8 cellular contexts compared by ENCODE assay signal in the genomic region with DNA sequence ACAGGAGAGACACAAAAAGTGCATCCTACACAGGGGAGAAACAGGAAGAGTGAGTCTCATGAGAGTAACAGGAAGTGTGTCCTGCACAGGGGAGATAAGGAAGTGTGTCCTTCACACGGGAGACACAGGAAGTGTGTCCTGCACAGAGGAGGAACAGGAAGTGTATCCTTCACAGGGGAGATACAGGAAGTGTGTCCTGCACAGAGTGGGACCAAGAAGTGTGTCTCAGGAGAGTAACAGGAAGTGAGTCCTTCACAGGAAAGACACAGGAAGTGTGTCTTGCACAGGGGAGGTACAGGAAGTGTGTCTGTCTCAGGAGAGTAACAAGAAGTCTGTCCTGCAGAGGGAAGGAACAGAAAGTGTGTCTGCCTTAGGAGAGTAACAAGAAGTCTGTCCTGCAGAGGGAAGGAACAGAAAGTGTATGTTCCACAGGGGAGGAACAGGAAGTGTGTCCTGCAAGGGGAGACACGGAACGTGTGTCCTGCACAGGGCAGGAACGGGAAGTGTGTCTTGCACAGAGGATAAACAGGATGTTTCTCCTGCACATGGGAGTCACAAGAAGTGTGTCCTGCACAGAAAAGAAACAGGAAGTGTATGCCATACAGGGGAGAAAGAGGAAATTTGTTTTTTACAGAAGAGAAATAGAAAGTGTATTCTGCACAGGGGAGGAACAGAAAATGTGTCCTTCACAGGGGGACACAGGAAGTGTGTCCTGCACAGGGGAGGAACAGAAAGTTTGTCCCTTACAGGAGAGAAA.
A peak's percentile ranks its signal among the peaks of the same experiment; 100 is the strongest.
DNase-seq lines count a peak whose midpoint lies in the region; ATAC-seq and TF ChIP-seq lines count a peak whose summit lies in the region.

No MANE protein-coding gene starts in this region.

- peak overlapping the region; percentile 14 for H3K4me3 Mint-ChIP-seq in activated CD8-positive, alpha-beta memory T cell treated with anti-CD3 and anti-CD28 coated beads, Interleukin-2, amount 10 ng/mL, durations not matched to agents 7 days and 5 days
- H3K4me3 Mint-ChIP-seq in T-helper 1 cell treated with Interleukin-12 subunit alpha and Interleukin-12 subunit beta and Interleukin-4 antibody, amounts not matched to agents 30 μg/mL and 1 μg/mL, for 36 hours, result no peak overlapping the region

- H4K20me1 ChIP-seq in osteoblast (ENCODE audit: insufficient read depth, low read length), result no peaks in the 10 kb centered on the region

- H3K9me3 Mint-ChIP-seq in activated CD8-positive, alpha-beta memory T cell treated with anti-CD3 and anti-CD28 coated beads, Interleukin-2, amount 10 ng/mL, durations not matched to agents 7 days and 5 days (ENCODE audit: low read depth), result peaks cover 17% of the 10 kb centered on the region
- peaks cover 29% of the 10 kb centered on the region for H3K9me3 Mint-ChIP-seq in T-helper 1 cell treated with Interleukin-12 subunit alpha and Interleukin-12 subunit beta and Interleukin-4 antibody, amounts not matched to agents 30 μg/mL and 1 μg/mL, for 36 hours

- TF ChIP-seq CTCF in osteoblast (IDR thresholded peaks at IDR 0.05; ENCODE audit: extremely low read depth, low read depth, low read length), result no peak
- TF ChIP-seq CTCF in GM20000 (IDR thresholded peaks at IDR 0.05; ENCODE audit: extremely low read depth, missing control alignments), result no peak

- DNase-seq in activated CD8-positive, alpha-beta memory T cell treated with anti-CD3 and anti-CD28 coated beads, Interleukin-2, amount 10 ng/mL, durations not matched to agents 7 days and 5 days, result no peak
- no peak for DNase-seq in activated CD8-positive, alpha-beta memory T cell treated with anti-CD3 and anti-CD28 coated beads, Interleukin-2, amount 50 U/mL, for 48 hours
- DNase-seq in osteoblast (ENCODE audit: insufficient read length, low spot score, missing footprints) (no peak), GM20000 (ENCODE audit: low spot score) (no peak), NCI-H1105 (lab: John Stamatoyannopoulos, UW) (no peak), HuH-7.5 (ENCODE audit: low spot score) (no peak)

- H3K4me1 ChIP-seq in osteoblast (ENCODE audit: insufficient read depth, low read length), result no peaks in the 10 kb centered on the region

- H3K9me3 ChIP-seq in osteoblast (ENCODE audit: low read depth, low read length), result no peaks in the 10 kb centered on the region

- no peak for ATAC-seq in activated CD8-positive, alpha-beta memory T cell treated with anti-CD3 and anti-CD28 coated beads, Interleukin-2, amount 10 ng/mL, durations not matched to agents 7 days and 5 days
- peak; percentile 66 for ATAC-seq in HG03354 (IDR thresholded peaks at IDR 0.05; ENCODE audit: poor library complexity, severe bottlenecking, unreplicated experiment)

- H2AFZ ChIP-seq in osteoblast (ENCODE audit: low read length), result peak overlapping the region; percentile 73

- peaks cover 21% of the 10 kb centered on the region for H3K4me1 Mint-ChIP-seq in activated CD8-positive, alpha-beta memory T cell treated with anti-CD3 and anti-CD28 coated beads, Interleukin-2, amount 10 ng/mL, durations not matched to agents 7 days and 5 days
- peaks cover 12% of the 10 kb centered on the region for H3K4me1 Mint-ChIP-seq in T-helper 1 cell treated with Interleukin-12 subunit alpha and Interleukin-12 subunit beta and Interleukin-4 antibody, amounts not matched to agents 30 μg/mL and 1 μg/mL, for 36 hours (ENCODE audit: low read depth)

- no peaks in the 10 kb centered on the region for H3K27me3 Mint-ChIP-seq in activated CD8-positive, alpha-beta memory T cell treated with anti-CD3 and anti-CD28 coated beads, Interleukin-2, amount 10 ng/mL, durations not matched to agents 7 days and 5 days
- H3K27me3 Mint-ChIP-seq in T-helper 1 cell treated with Interleukin-12 subunit alpha and Interleukin-12 subunit beta and Interleukin-4 antibody, amounts not matched to agents 30 μg/mL and 1 μg/mL, for 36 hours (ENCODE audit: low read depth), result no peaks in the 10 kb centered on the region

- H3K4me3 ChIP-seq in osteoblast (ENCODE audit: insufficient read depth, low read length), result no peak overlapping the region

- no peaks in the 10 kb centered on the region for H3K36me3 ChIP-seq in osteoblast (ENCODE audit: insufficient read depth, low read length)

- H3K79me2 ChIP-seq in osteoblast (ENCODE audit: insufficient read depth, low read length), result no peaks in the 10 kb centered on the region

- H3K36me3 Mint-ChIP-seq in activated CD8-positive, alpha-beta memory T cell treated with anti-CD3 and anti-CD28 coated beads, Interleukin-2, amount 10 ng/mL, durations not matched to agents 7 days and 5 days, result peaks cover 13% of the 10 kb centered on the region
- H3K36me3 Mint-ChIP-seq in T-helper 1 cell treated with Interleukin-12 subunit alpha and Interleukin-12 subunit beta and Interleukin-4 antibody, amounts not matched to agents 30 μg/mL and 1 μg/mL, for 36 hours (ENCODE audit: low read depth), result peaks cover 11% of the 10 kb centered on the region

- no peak overlapping the region for H3K27ac ChIP-seq in osteoblast (ENCODE audit: low read depth, low read length)

- no peaks in the 10 kb centered on the region for H3K27me3 ChIP-seq in osteoblast (ENCODE audit: insufficient read depth, low read length)

- H3K27ac Mint-ChIP-seq in activated CD8-positive, alpha-beta memory T cell treated with anti-CD3 and anti-CD28 coated beads, Interleukin-2, amount 10 ng/mL, durations not matched to agents 7 days and 5 days, result peak overlapping the region; percentile 73
- peak overlapping the region; percentile 36 for H3K27ac Mint-ChIP-seq in T-helper 1 cell treated with Interleukin-12 subunit alpha and Interleukin-12 subunit beta and Interleukin-4 antibody, amounts not matched to agents 30 μg/mL and 1 μg/mL, for 36 hours

- no peak overlapping the region for H3K4me2 ChIP-seq in osteoblast (ENCODE audit: insufficient read depth, low read length)

- CTCF ChIA-PET in activated CD8-positive, alpha-beta memory T cell treated with anti-CD3 and anti-CD28 coated beads, Interleukin-2, amount 10 ng/mL, durations not matched to agents 7 days and 5 days (lab: Charles Lee), result no interaction called here
